1 cellular context compared by ENCODE assay signal in genomic region chr9:23621924-23622323, GRCh38.
TF ChIP-seq lines count a peak whose summit lies in the region.

No MANE protein-coding gene starts in this region.

TF ChIP-seq in GM23338, 12 proteins besides CTCF, POLR2A, EP300 and RAD21:
- TF ChIP-seq ZNF462 (CRISPR knock-in tag; IDR thresholded peaks at IDR 0.05): no peak
- TF ChIP-seq POLR2AphosphoS5 (IDR thresholded peaks at IDR 0.05; ENCODE audit: low read depth): no peak
- no peak for TF ChIP-seq NANOG (IDR thresholded peaks at IDR 0.05; ENCODE audit: borderline replicate concordance)
- TF ChIP-seq ZNF114 (CRISPR knock-in tag; IDR thresholded peaks at IDR 0.05): no peak
- TF ChIP-seq ETS1 (IDR thresholded peaks at IDR 0.05): no peak
- TF ChIP-seq EZH2 (IDR thresholded peaks at IDR 0.05; ENCODE audit: low read depth, unreplicated experiment): no peak
- TF ChIP-seq JUNB (IDR thresholded peaks at IDR 0.05; ENCODE audit: unreplicated experiment): no peak
- TF ChIP-seq ZNF331 (CRISPR knock-in tag; IDR thresholded peaks at IDR 0.05; ENCODE audit: low read depth): no peak
- TF ChIP-seq STAT1 (IDR thresholded peaks at IDR 0.05; ENCODE audit: unreplicated experiment): no peak
TF ChIP-seq in GM23338: peak in this region for 0.
